ENCODE assay signal across 10 cellular contexts in the genomic region with DNA sequence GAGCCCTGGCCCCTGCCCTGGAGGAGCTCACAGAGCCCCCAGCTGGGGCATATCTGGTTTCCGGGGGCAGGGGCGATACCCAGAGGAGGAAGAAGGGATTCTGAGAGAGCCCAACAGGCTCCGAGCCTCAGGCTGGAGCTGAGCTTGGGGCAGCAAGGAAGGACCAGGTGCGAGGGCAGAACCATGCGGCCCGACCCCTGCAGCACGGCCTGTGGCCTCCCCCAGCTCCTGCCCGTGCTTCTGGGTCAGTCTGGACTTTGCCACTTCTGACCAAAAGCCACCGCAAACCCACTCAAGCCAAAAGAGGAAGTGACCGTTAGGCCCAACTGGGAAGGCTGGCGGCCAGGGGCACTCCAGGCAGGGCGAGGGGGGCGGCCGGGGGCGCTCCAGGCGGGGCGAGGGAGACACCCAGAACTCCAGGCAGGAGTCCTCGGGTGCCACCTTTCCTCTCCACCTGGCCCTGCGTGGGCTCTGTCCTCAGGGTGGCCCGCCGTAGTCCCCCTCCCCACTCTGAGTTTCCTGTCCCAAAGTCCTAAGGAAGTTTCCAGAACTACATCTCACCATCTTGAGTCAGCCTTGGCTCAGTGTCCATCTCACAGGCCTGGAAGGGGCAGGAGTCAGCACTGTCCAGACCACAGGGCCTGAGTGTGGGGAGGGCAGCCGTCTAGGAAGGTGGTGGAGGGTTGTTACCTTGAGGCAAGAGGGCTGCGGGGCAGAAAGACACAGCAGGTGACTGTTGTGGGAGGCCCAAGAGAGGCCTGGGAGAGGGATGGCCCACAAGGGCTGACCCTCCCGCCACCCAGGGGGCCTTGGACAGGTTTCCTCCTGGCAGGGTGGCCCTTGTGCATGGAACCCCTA. TPM values are rescaled to one million over a fixed set of nuclear protein-coding genes. Genes with fewer than 3 reads are reported as not detected.
DNase-seq lines count a peak whose midpoint lies in the region; ATAC-seq and TF ChIP-seq lines count a peak whose summit lies in the region.
"Had no signal": no experiment of that assay in that cellular context is flagged by ENCODE, and none has a peak within 500 bp of the region (broad histone marks: within the 10 kb centered on the region; RNA-seq: fewer than 3 reads in every experiment).

No MANE protein-coding gene starts in this region.

- H3K4me1 Mint-ChIP-seq in CD4-positive, alpha-beta memory T cell, result peaks cover 11 to 43% (median 27%) of the 10 kb centered on the region in 4 donors

- ATAC-seq in HG03565 (IDR thresholded peaks at IDR 0.05; ENCODE audit: unreplicated experiment) (no peak), HG02759 (IDR thresholded peaks at IDR 0.05; ENCODE audit: unreplicated experiment) (no peak)

- no peak for TF ChIP-seq EP300 in esophagus muscularis mucosa (IDR thresholded peaks at IDR 0.05)

- H3K4me3 Mint-ChIP-seq in CD4-positive, alpha-beta memory T cell, result peak overlapping the region in 5 of 8 donors; percentile 44 to 80 (median 70)

- H3K36me3 Mint-ChIP-seq in CD4-positive, alpha-beta memory T cell, result peaks cover 0 to 6% of the 10 kb centered on the region in 2 donors

- no peaks in the 10 kb centered on the region for H3K27me3 ChIP-seq in CD4-positive, alpha-beta memory T cell (ENCODE audit: insufficient read depth, low read length)
- H3K27me3 ChIP-seq in esophagus muscularis mucosa, result no peaks in the 10 kb centered on the region
- H3K27me3 ChIP-seq: foreskin keratinocyte had no signal

- no peak for DNase-seq in CD4-positive, alpha-beta memory T cell
- DNase-seq in RWPE1 (ENCODE audit: low spot score), result no peak
- DNase-seq in esophagus muscularis mucosa (ENCODE audit: extremely low spot score), result no peak
- DNase-seq in posterior vena cava (ENCODE audit: low spot score), result peak; percentile 82
- DNase-seq in lower leg skin (ENCODE audit: low spot score in 2 of 2), result no peak
- DNase-seq in activated CD4-positive, alpha-beta T cell treated with anti-CD3 and anti-CD28 coated beads for 1 hour, result no peak
- DNase-seq: foreskin keratinocyte, NCI-H69 had no signal

- no peaks in the 10 kb centered on the region for H3K36me3 ChIP-seq in CD4-positive, alpha-beta memory T cell (ENCODE audit: insufficient read depth, low read length)
- peaks cover 6 to 15% (median 7%) of the 10 kb centered on the region in 4 donors for H3K36me3 ChIP-seq in esophagus muscularis mucosa

- H3K4me3 ChIP-seq in CD4-positive, alpha-beta memory T cell (ENCODE audit: low read length in 2 of 2), result no peak overlapping the region
- H3K4me3 ChIP-seq in esophagus muscularis mucosa (no peak overlapping the region), lower leg skin (ENCODE audit: low read depth, poor library complexity, severe bottlenecking) (no peak overlapping the region)

- WGBS in esophagus muscularis mucosa, result 71% methylated on average over 23 of the region's 24 CpGs
- WGBS in lower leg skin, 2 donors, result 73 to 80% methylated on average over 14 to 24 of the region's 24 CpGs

- peaks cover 0 to 6% (median 0%) of the 10 kb centered on the region in 8 donors for H3K9me3 Mint-ChIP-seq in CD4-positive, alpha-beta memory T cell

- H3K27ac ChIP-seq in CD4-positive, alpha-beta memory T cell (ENCODE audit: low read depth, low read length), result peak overlapping the region; percentile 15
- H3K27ac ChIP-seq in RWPE1, result peak overlapping the region; percentile 86
- H3K27ac ChIP-seq in esophagus muscularis mucosa (replicated peaks in 1 of 4), result peak overlapping the region; percentile 50 to 73 (median 66)
- H3K27ac ChIP-seq: foreskin keratinocyte had no signal

- CTCF ChIA-PET in CD4-positive, alpha-beta memory T cell (lab: Charles Lee; ENCODE audit: partially characterized antibody), result interaction anchor here (1.4 to 5.9 kb wide), 4 partner anchors 9 to 30 kb away, joined by 5 to 53 read pairs (median 7); no protein-coding TSS in a partner anchor
- CTCF ChIA-PET in RWPE1 (lab: Yijun Ruan, JAX), result interaction anchor here (0.7 to 7.0 kb wide), 2 partner anchors 9 to 30 kb away, joined by 3 to 39 read pairs; no protein-coding TSS in a partner anchor

- TF ChIP-seq CTCF in RWPE1 (conservative IDR thresholded peaks at IDR 0.05; ENCODE audit: low read depth) (no peak), esophagus muscularis mucosa (IDR thresholded peaks at IDR 0.05) (no peak), lower leg skin (IDR thresholded peaks at IDR 0.05) (no peak)

- intact Hi-C loops in CD4-positive, alpha-beta memory T cell (cut with micrococcal nuclease), result no loop called here
- intact Hi-C loops in esophagus muscularis mucosa (cut with DNase I) (no loop called here), posterior vena cava (cut with DNase I) (no loop called here), lower leg skin (cut with DNase I; ENCODE audit: low total_unique reads) (no loop called here)

- H3K27ac Mint-ChIP-seq in CD4-positive, alpha-beta memory T cell, result peak overlapping the region; percentile 55 to 93 (median 87)

- peaks cover 25% of the 10 kb centered on the region for H3K4me1 ChIP-seq in CD4-positive, alpha-beta memory T cell (ENCODE audit: insufficient read depth, low read length)
- peaks cover 48 to 58% (median 55%) of the 10 kb centered on the region in 4 donors for H3K4me1 ChIP-seq in esophagus muscularis mucosa
- H3K4me1 ChIP-seq: foreskin keratinocyte had no signal

- no peaks in the 10 kb centered on the region for H3K9me3 ChIP-seq in CD4-positive, alpha-beta memory T cell (ENCODE audit: control insufficient read depth in 1 of 2, low read length in 2 of 2)
- no peaks in the 10 kb centered on the region for H3K9me3 ChIP-seq in esophagus muscularis mucosa

- no peaks in the 10 kb centered on the region for H3K27me3 Mint-ChIP-seq in CD4-positive, alpha-beta memory T cell

- POLR2A ChIA-PET in CD4-positive, alpha-beta memory T cell (lab: Charles Lee; ENCODE audit: partially characterized antibody), result interaction anchor here (1.0 to 6.5 kb wide), 11 partner anchors 9 to 170 kb away, joined by 3 to 68 read pairs (median 7); partner anchors contain the start of genes HNRNPH1, MAML1, MGAT4B and MRNIP
- POLR2A ChIA-PET in RWPE1 (lab: Yijun Ruan, JAX; ENCODE audit: low non-redundant PET), result interaction anchor here (1.0 kb wide), 1 partner anchor 30 kb away, joined by 3 read pairs; no protein-coding TSS in a partner anchor

- no peak for TF ChIP-seq POLR2A in esophagus muscularis mucosa (IDR thresholded peaks at IDR 0.05; ENCODE audit: low read depth)
- no peak for TF ChIP-seq POLR2A in lower leg skin (IDR thresholded peaks at IDR 0.05)

RNA-seq across cellular contexts. Expression of gene LTC4S, which starts 0.9 kb away (rescaled TPM):
- 1 to 10 TPM; 5.1 to 8.1 TPM for total RNA-seq in CD4-positive, alpha-beta memory T cell
- polyA plus RNA-seq in CD4-positive, alpha-beta memory T cell, result 1 to 10 TPM; 4.2 to 9.4 TPM
- total RNA-seq in esophagus muscularis mucosa, result 10 to 100 TPM in 3 of 4 donors, 1 to 10 TPM in 1; 7.9 to 15.2 (median 12.8) TPM
- total RNA-seq in posterior vena cava, result 10 to 100 TPM; 19.7 to 20.3 TPM
- 10 to 100 TPM in 2 of 4 donors, 1 to 10 TPM in 2; 3.5 to 14.8 (median 9.6) TPM for total RNA-seq in lower leg skin

RNA-seq across cellular contexts. Expression of gene MGAT4B, which starts 13.8 kb away (rescaled TPM):
- total RNA-seq in CD4-positive, alpha-beta memory T cell, result 100 to 1,000 TPM; 119 to 121 TPM
- 10 to 100 TPM in 1 of 2 donors, 1 to 10 TPM in 1; 8.3 to 24.3 TPM for polyA plus RNA-seq in CD4-positive, alpha-beta memory T cell
- total RNA-seq in esophagus muscularis mucosa (10 to 100 TPM; 47.1 to 70.6 (median 59.2) TPM), posterior vena cava (10 to 100 TPM; 54.6 to 62.8 TPM), lower leg skin (100 to 1,000 TPM in 2 of 4 donors, 10 to 100 TPM in 2; 86.3 to 113 (median 101) TPM)

RNA-seq across cellular contexts. Expression of gene SQSTM1, which starts 27.9 kb away (rescaled TPM):
- total RNA-seq in CD4-positive, alpha-beta memory T cell, result 100 to 1,000 TPM; 300 to 303 TPM
- 100 to 1,000 TPM; 188 to 212 TPM for polyA plus RNA-seq in CD4-positive, alpha-beta memory T cell
- total RNA-seq in esophagus muscularis mucosa (100 to 1,000 TPM; 333 to 453 (median 392) TPM), posterior vena cava (100 to 1,000 TPM; 245 to 333 TPM), lower leg skin (100 to 1,000 TPM; 263 to 508 (median 298) TPM)

Comparison
In these comparisons a context has a peak if more than half of its experiments do, and no peak if none do; other contexts are left out.
1. H3K27ac ChIP-seq: peak in every context shown above with its lines; median percentile 86 in RWPE1; 66 in esophagus muscularis mucosa; 15 in CD4-positive, alpha-beta memory T cell.